In genomic region chr4:15376145-15376544, GRCh38 we compare ENCODE assay signal across 12 cellular contexts. TPM values are rescaled to one million over a fixed set of nuclear protein-coding genes. Genes with fewer than 3 reads are reported as not detected.
A peak's percentile ranks its signal among the peaks of the same experiment; 100 is the strongest.
DNase-seq lines count a peak whose midpoint lies in the region; ATAC-seq and TF ChIP-seq lines count a peak whose summit lies in the region.
"Had no signal": no experiment of that assay in that cellular context is flagged by ENCODE, and none has a peak within 500 bp of the region (broad histone marks: within the 10 kb centered on the region; RNA-seq: fewer than 3 reads in every experiment).

No MANE protein-coding gene starts in this region.

- H3K9me3 Mint-ChIP-seq in activated T-helper 2 cell treated with anti-CD3 and anti-CD28 coated beads, Interferon-gamma antibody, Interleukin-2, Interleukin-4, amounts not matched to agents 10 μg/mL and 5 μg/mL and 100 μg/mL, durations not matched to agents 14 hours and 24 hours and 36 hours, result no peaks in the 10 kb centered on the region
- H3K9me3 Mint-ChIP-seq in endodermal cell, result no peaks in the 10 kb centered on the region
- H3K9me3 Mint-ChIP-seq: mesothelial cell of epicardium had no signal

- H3K4me1 Mint-ChIP-seq in activated T-helper 2 cell treated with anti-CD3 and anti-CD28 coated beads, Interferon-gamma antibody, Interleukin-2, Interleukin-4, amounts not matched to agents 10 μg/mL and 5 μg/mL and 100 μg/mL, durations not matched to agents 14 hours and 24 hours and 36 hours (ENCODE audit: low read depth), result peaks cover 65% of the 10 kb centered on the region
- H3K4me1 Mint-ChIP-seq in endodermal cell, result peaks cover 11% of the 10 kb centered on the region

- H3K79me2 ChIP-seq in ACC112 (ENCODE audit: control insufficient read depth, insufficient read depth, low read length, unreplicated experiment), result no peaks in the 10 kb centered on the region

- H3K9me3 ChIP-seq in mucosa of descending colon, result no peaks in the 10 kb centered on the region
- H3K9me3 ChIP-seq in endodermal cell (ENCODE audit: control insufficient read depth, low read length), result no peaks in the 10 kb centered on the region

- no peak overlapping the region for H3K4me3 Mint-ChIP-seq in activated T-helper 2 cell treated with anti-CD3 and anti-CD28 coated beads, Interferon-gamma antibody, Interleukin-2, Interleukin-4, amounts not matched to agents 10 μg/mL and 5 μg/mL and 100 μg/mL, durations not matched to agents 14 hours and 24 hours and 36 hours (ENCODE audit: low read depth)
- H3K4me3 Mint-ChIP-seq in endodermal cell, result no peak overlapping the region
- H3K4me3 Mint-ChIP-seq: mesothelial cell of epicardium had no signal

- peak; percentile 31 for ATAC-seq in GM19452 (IDR thresholded peaks at IDR 0.05; ENCODE audit: unreplicated experiment)
- peak; percentile 26 for ATAC-seq in mucosa of descending colon
- ATAC-seq in HG02884 (IDR thresholded peaks at IDR 0.05; ENCODE audit: unreplicated experiment), result no peak

- 88 to 90% methylated on average over 5 of the region's 5 CpGs for WGBS in endodermal cell (ENCODE audit: insufficient coverage in 1 of 2, insufficient read length in 1 of 2), 2 experiments

- H3K27ac ChIP-seq in ACC112 (ENCODE audit: low read depth, low read length), result peak overlapping the region; percentile 11; the same call in 1 of the 2 replicates
- no peak overlapping the region for H3K27ac ChIP-seq in endodermal cell (ENCODE audit: low read depth, low read length)

- H3K27me3 ChIP-seq in ACC112 (ENCODE audit: insufficient read depth, low read length) (no peaks in the 10 kb centered on the region), endodermal cell (ENCODE audit: control insufficient read depth, insufficient read depth, low read length, poor library complexity, severe bottlenecking) (no peaks in the 10 kb centered on the region)

- H3K36me3 ChIP-seq in ACC112 (ENCODE audit: insufficient read depth, low read length), result no peaks in the 10 kb centered on the region
- no peaks in the 10 kb centered on the region for H3K36me3 ChIP-seq in mucosa of descending colon (ENCODE audit: low read depth)
- H3K36me3 ChIP-seq in endodermal cell (ENCODE audit: control insufficient read depth, insufficient read depth, low read length), result no peaks in the 10 kb centered on the region

- H2AFZ ChIP-seq in ACC112 (ENCODE audit: low read length, unreplicated experiment), result no peak overlapping the region

- intact Hi-C loops in activated T-helper 2 cell treated with anti-CD3 and anti-CD28 coated beads, Interferon-gamma antibody, Interleukin-2, Interleukin-4, amounts not matched to agents 10 μg/mL and 5 μg/mL and 100 μg/mL, durations not matched to agents 14 hours and 24 hours and 36 hours (cut with micrococcal nuclease), result loop anchor here (5.0 to 10.0 kb wide), 2 partner anchors 144 to 521 kb away; no protein-coding TSS in a partner anchor
- intact Hi-C loops in mucosa of descending colon (cut with DNase I, micrococcal nuclease), result no loop called here

- no peaks in the 10 kb centered on the region for H3K27me3 Mint-ChIP-seq in activated T-helper 2 cell treated with anti-CD3 and anti-CD28 coated beads, Interferon-gamma antibody, Interleukin-2, Interleukin-4, amounts not matched to agents 10 μg/mL and 5 μg/mL and 100 μg/mL, durations not matched to agents 14 hours and 24 hours and 36 hours (ENCODE audit: low read depth)
- H3K27me3 Mint-ChIP-seq in endodermal cell (ENCODE audit: insufficient read depth), result no peaks in the 10 kb centered on the region

- H3K9ac ChIP-seq in endodermal cell (ENCODE audit: extremely low read depth, low read length, poor library complexity, severe bottlenecking), result no peak overlapping the region

- H3K4me3 ChIP-seq in ACC112 (ENCODE audit: low read depth, low read length) (peak overlapping the region; percentile 80; the same call in 1 of the 2 replicates), mucosa of descending colon (no peak overlapping the region), endodermal cell (ENCODE audit: low read length) (no peak overlapping the region)

- H3K27ac Mint-ChIP-seq in activated T-helper 2 cell treated with anti-CD3 and anti-CD28 coated beads, Interferon-gamma antibody, Interleukin-2, Interleukin-4, amounts not matched to agents 10 μg/mL and 5 μg/mL and 100 μg/mL, durations not matched to agents 14 hours and 24 hours and 36 hours, result peak overlapping the region; percentile 49
- no peak overlapping the region for H3K27ac Mint-ChIP-seq in endodermal cell

- no peaks in the 10 kb centered on the region for H3K36me3 Mint-ChIP-seq in activated T-helper 2 cell treated with anti-CD3 and anti-CD28 coated beads, Interferon-gamma antibody, Interleukin-2, Interleukin-4, amounts not matched to agents 10 μg/mL and 5 μg/mL and 100 μg/mL, durations not matched to agents 14 hours and 24 hours and 36 hours (ENCODE audit: low read depth)
- H3K36me3 Mint-ChIP-seq in endodermal cell (ENCODE audit: low read depth), result no peaks in the 10 kb centered on the region
- H3K36me3 Mint-ChIP-seq: mesothelial cell of epicardium had no signal

- TF ChIP-seq CTCF in mucosa of descending colon (IDR thresholded peaks at IDR 0.05), result no peak
- no peak for TF ChIP-seq CTCF in endodermal cell (conservative IDR thresholded peaks at IDR 0.05)

- DNase-seq in activated T-helper 2 cell treated with anti-CD3 and anti-CD28 coated beads, Interferon-gamma antibody, Interleukin-2, Interleukin-4, amounts not matched to agents 10 μg/mL and 5 μg/mL and 100 μg/mL, durations not matched to agents 14 hours and 24 hours and 36 hours (ENCODE audit: low spot score), result no peak
- DNase-seq in mucosa of descending colon, result no peak
- DNase-seq in AG20443 (ENCODE audit: low spot score), result no peak
- DNase-seq in endodermal cell, result no peak
- DNase-seq in activated gamma-delta T cell treated with Interleukin-2 at 50 U/mL for 16 hours, result no peak
- DNase-seq: NCI-H187, NCI-H526, RPMI8226 had no signal

- H3K4me1 ChIP-seq in ACC112 (ENCODE audit: control insufficient read depth, insufficient read depth, low read length, unreplicated experiment) (peaks cover 46% of the 10 kb centered on the region), mucosa of descending colon (ENCODE audit: low read depth) (no peaks in the 10 kb centered on the region), endodermal cell (ENCODE audit: control insufficient read depth, insufficient read depth, low read length) (no peaks in the 10 kb centered on the region)

RNA-seq across cellular contexts. Expression of gene C1QTNF7, which starts 51.7 kb away (rescaled TPM):
- total RNA-seq in activated T-helper 2 cell treated with anti-CD3 and anti-CD28 coated beads, Interferon-gamma antibody, Interleukin-2, Interleukin-4, amounts not matched to agents 10 μg/mL and 5 μg/mL and 100 μg/mL, durations not matched to agents 14 hours and 24 hours and 36 hours, result 0.11 TPM in 1 of 2 replicates, not detected in the other
- total RNA-seq in mucosa of descending colon, result 10 to 100 TPM in 1 of 3 donors, 1 to 10 TPM in 2; 1.3 to 13.0 (median 1.5) TPM
- total RNA-seq in endodermal cell, result not detected
- polyA plus RNA-seq in endodermal cell (2013, experiment 1 of 2), result 0.57 TPM
- polyA plus RNA-seq in endodermal cell (2013, experiment 2 of 2), result 0.37 TPM
